8 cellular contexts compared by ENCODE assay signal in the genomic region with DNA sequence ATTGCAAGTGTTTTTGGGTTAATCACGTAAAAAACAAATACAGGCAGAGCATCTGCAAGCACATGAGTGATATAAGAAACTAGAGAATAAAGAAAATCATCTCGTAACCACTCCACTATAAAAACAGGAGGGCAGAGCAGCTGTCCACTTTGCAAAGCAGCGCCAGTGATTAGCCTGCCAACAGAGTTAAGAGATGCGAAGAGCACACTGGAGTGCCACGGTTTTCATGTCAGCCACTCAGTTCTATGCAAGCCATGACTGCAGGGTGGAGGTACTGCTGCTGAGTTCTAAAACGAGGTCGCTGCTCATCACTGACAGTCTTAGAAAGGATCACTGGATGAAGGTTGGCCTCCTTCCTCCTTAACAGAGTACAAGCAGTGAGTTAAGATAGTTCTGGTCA.
"Had no signal": no experiment of that assay in that cellular context is flagged by ENCODE, and none has a peak within 500 bp of the region (broad histone marks: within the 10 kb centered on the region; RNA-seq: fewer than 3 reads in every experiment).

No MANE protein-coding gene starts in this region.

- H3K27me3 ChIP-seq: body of pancreas had no signal

- H3K4me3 ChIP-seq: body of pancreas, lower lobe of right lung had no signal

- H3K9me3 ChIP-seq: body of pancreas, lower lobe of right lung had no signal

- H3K4me1 ChIP-seq: lower lobe of right lung had no signal

- H3K27ac ChIP-seq: lower lobe of right lung had no signal

- DNase-seq: activated CD4-positive, alpha-beta T cell treated with anti-CD3 and anti-CD28 coated beads, Interleukin-2, amount 50 U/mL, for 1 hour; activated naive CD4-positive, alpha-beta T cell treated with anti-CD3 and anti-CD28 coated beads, Interleukin-2, amount 50 U/mL, for 16 hours; body of pancreas; cerebellar nuclear complex; hippocampal formation; lower lobe of right lung; right cardiac atrium; small intestine had no signal
